ENCODE assay signal across 1 cellular context in the genomic region with DNA sequence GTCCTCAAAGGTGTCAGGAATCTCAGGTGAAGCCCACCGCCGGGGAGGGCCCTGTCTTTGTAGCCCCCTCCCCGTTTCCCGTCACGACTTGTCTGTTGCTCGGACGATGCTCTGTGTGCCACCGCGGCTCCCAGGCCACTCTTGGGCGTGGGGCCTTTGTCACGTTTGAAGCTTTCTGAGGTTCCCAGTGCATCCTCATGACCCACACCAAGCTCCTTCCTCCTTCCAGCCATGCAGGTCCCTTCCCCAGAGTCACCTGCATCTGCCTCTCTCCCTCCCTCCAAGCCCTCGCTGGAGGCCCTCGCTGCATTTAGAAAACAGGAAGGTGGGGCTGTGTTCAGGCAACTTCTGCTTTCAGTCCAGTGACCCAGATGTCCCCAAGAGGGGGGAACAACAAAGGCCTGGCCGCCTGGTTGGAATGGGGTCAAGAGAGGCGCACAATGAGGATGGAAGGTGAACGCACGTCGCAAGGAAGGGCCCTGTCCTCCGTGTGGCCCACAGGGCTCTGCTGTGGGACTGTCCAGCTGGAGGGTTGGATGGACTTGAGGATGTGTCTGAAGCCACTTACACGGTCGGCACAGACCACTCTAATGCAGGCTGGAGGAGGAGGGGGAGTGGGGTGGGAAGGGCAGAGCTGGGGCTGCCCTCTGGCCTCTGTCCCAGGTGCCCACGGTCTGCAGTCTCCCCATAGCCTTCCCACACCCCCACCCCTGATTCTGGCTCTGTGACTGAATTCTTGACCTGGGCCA.
TF ChIP-seq lines count a peak whose summit lies in the region.

No MANE protein-coding gene starts in this region.

TF ChIP-seq in GM12878, 131 proteins besides CTCF, POLR2A, EP300 and RAD21 (continued from another document):
- peak; percentile 46 to 48; a peak in 2 of 4 replicates for TF ChIP-seq BHLHE40 (IDR thresholded peaks at IDR 0.05; ENCODE audit: borderline replicate concordance in 1 of 2, low read depth in 2 of 2, low read length in 1 of 2)
